In genomic region chr4:142443469-142443868, GRCh38 we compare ENCODE assay signal across 2 cellular contexts.
TF ChIP-seq lines count a peak whose summit lies in the region.

No MANE protein-coding gene starts in this region.

TF ChIP-seq in HCT116, 20 proteins besides CTCF, POLR2A, EP300 and RAD21:
- no peak for TF ChIP-seq EZH2phosphoT487 (IDR thresholded peaks at IDR 0.05; ENCODE audit: borderline replicate concordance)
- no peak for TF ChIP-seq REST (IDR thresholded peaks at IDR 0.05; ENCODE audit: low read depth)
- no peak for TF ChIP-seq ELF1 (IDR thresholded peaks at IDR 0.05; ENCODE audit: borderline replicate concordance, low read depth)
- no peak for TF ChIP-seq SIN3A (IDR thresholded peaks at IDR 0.05; ENCODE audit: low read depth)
- TF ChIP-seq EGR1 (IDR thresholded peaks at IDR 0.05; ENCODE audit: low read depth): no peak
- TF ChIP-seq SP1 (IDR thresholded peaks at IDR 0.05; ENCODE audit: low read depth): no peak
- TF ChIP-seq ZBTB33 (IDR thresholded peaks at IDR 0.05; ENCODE audit: extremely low read depth, insufficient replicate concordance, low read length): no peak
- no peak for TF ChIP-seq ZFX (IDR thresholded peaks at IDR 0.05)
- no peak for TF ChIP-seq FOSL1 (IDR thresholded peaks at IDR 0.05; ENCODE audit: low read depth)
- no peak for TF ChIP-seq MAX (IDR thresholded peaks at IDR 0.05)
- TF ChIP-seq POLR2AphosphoS5 (IDR thresholded peaks at IDR 0.05; ENCODE audit: low read depth, low read length): no peak
- TF ChIP-seq JUND (IDR thresholded peaks at IDR 0.05): no peak
- TF ChIP-seq CBX3 (IDR thresholded peaks at IDR 0.05; ENCODE audit: low read depth): no peak
- no peak for TF ChIP-seq CEBPB (IDR thresholded peaks at IDR 0.05; ENCODE audit: low read depth)
- no peak for TF ChIP-seq EZH2 (IDR thresholded peaks at IDR 0.05)
- no peak for TF ChIP-seq SRF (IDR thresholded peaks at IDR 0.05; ENCODE audit: low read depth)

TF ChIP-seq in H1, 55 proteins besides CTCF, POLR2A, EP300 and RAD21:
- TF ChIP-seq ASH2L (IDR thresholded peaks at IDR 0.05; ENCODE audit: low read length) (no peak), NANOG (IDR thresholded peaks at IDR 0.05; ENCODE audit: insufficient read depth, low read depth, low read length, poor library complexity, severe bottlenecking) (no peak), SP2 (IDR thresholded peaks at IDR 0.05; ENCODE audit: low read length) (no peak)
